In the genomic region with DNA sequence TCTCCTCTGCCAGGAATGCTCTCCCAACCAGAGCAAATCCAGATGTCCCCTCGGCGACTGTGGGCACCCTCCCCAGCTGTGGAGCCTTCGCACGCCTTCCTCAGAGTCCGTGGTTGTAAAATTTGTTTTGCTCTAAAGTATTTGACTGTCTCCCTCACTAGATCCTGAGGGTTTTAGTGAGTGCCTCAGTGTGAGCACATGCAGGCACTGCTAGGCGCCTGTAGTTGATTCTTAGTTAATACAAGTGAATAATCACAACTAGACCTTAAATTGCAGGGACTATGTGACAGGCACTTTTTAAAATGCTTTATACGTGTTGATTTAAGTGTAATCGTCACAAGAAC, we compare ENCODE assay signal across 8 cellular contexts.
A peak's percentile ranks its signal among the peaks of the same experiment; 100 is the strongest.
DNase-seq lines count a peak whose midpoint lies in the region; ATAC-seq and TF ChIP-seq lines count a peak whose summit lies in the region.

No MANE protein-coding gene starts in this region.

- peaks cover 5% of the 10 kb centered on the region for H3K36me3 Mint-ChIP-seq in nephron (ENCODE audit: low read depth)

- H3K27ac ChIP-seq in coronary artery = peak overlapping the region; percentile 92 to 99

- H3K9me2 ChIP-seq in Loucy (replicated peaks; ENCODE audit: low read depth, low read length) = no peaks in the 10 kb centered on the region

- no peaks in the 10 kb centered on the region for H3F3A ChIP-seq in Loucy (ENCODE audit: low read depth)

- ATAC-seq in GM21367 (IDR thresholded peaks at IDR 0.05; ENCODE audit: unreplicated experiment) (no peak), GM19324 (IDR thresholded peaks at IDR 0.05; ENCODE audit: low FRiP score, unreplicated experiment) (no peak)

- no peaks in the 10 kb centered on the region for H3K36me3 ChIP-seq in Loucy (ENCODE audit: insufficient read depth, low read length)

- H4K20me1 ChIP-seq in Loucy (ENCODE audit: insufficient read depth, low read length, poor library complexity, severe bottlenecking) = peaks cover 40% of the 10 kb centered on the region

- peak overlapping the region; percentile 74 for H2AFZ ChIP-seq in Loucy (ENCODE audit: low read length)

- peaks cover 3% of the 10 kb centered on the region for H3K27me3 ChIP-seq in Loucy (ENCODE audit: insufficient read depth, low read length, poor library complexity, severe bottlenecking)

- peaks cover 53% of the 10 kb centered on the region for H3K79me2 ChIP-seq in Loucy (ENCODE audit: insufficient read depth, low read length)

- peak overlapping the region; percentile 94 to 100 (median 95) for H3K4me3 Mint-ChIP-seq in nephron

- H3K27ac Mint-ChIP-seq in nephron = peak overlapping the region; percentile 100

- H3K9me3 Mint-ChIP-seq in nephron = no peaks in the 10 kb centered on the region

- H3K4me1 ChIP-seq in Loucy (ENCODE audit: insufficient read depth, low read length, poor library complexity, severe bottlenecking) = peaks cover 32% of the 10 kb centered on the region

- DNase-seq in GM12865 (ENCODE audit: low read depth) = no peak
- DNase-seq in coronary artery (ENCODE audit: low spot score) = no peak
- DNase-seq in activated CD4-positive, CD25-positive, alpha-beta regulatory T cell (lab: John Stamatoyannopoulos, UW) = no peak
- DNase-seq in activated CD4-positive, alpha-beta T cell treated with anti-CD3 and anti-CD28 coated beads, Interleukin-2, amount 50 U/mL, for 1 hour = no peak

- H3K27me3 Mint-ChIP-seq in nephron (ENCODE audit: low read depth) = no peaks in the 10 kb centered on the region

- peak overlapping the region; percentile 84 for H3K4me2 ChIP-seq in Loucy (ENCODE audit: low read depth, low read length, poor library complexity, severe bottlenecking)

- H3K4me3 ChIP-seq in GM12865 (ENCODE audit: low read depth, low read length) (peak overlapping the region; percentile 98), Loucy (ENCODE audit: low read length, poor library complexity, severe bottlenecking) (peak overlapping the region; percentile 83), coronary artery (peak overlapping the region; percentile 100)

- H3K9me3 ChIP-seq in Loucy (ENCODE audit: insufficient read depth, low read depth, low read length) = no peaks in the 10 kb centered on the region

- TF ChIP-seq CTCF in GM12865 (IDR thresholded peaks at IDR 0.05; ENCODE audit: insufficient read depth, low read depth, low read length, missing control alignments) (no peak), Loucy (conservative IDR thresholded peaks at IDR 0.05; ENCODE audit: low read length) (no peak), coronary artery (IDR thresholded peaks at IDR 0.05) (no peak), nephron (IDR thresholded peaks at IDR 0.05; ENCODE audit: unreplicated experiment in 3 of 3) (no peak)

- peaks cover 21% of the 10 kb centered on the region for H3K4me1 Mint-ChIP-seq in nephron

- peak overlapping the region; percentile 88 for H3K9ac ChIP-seq in Loucy (ENCODE audit: low read depth, low read length, poor library complexity, severe bottlenecking)
